Comparison of ENCODE assay signal across 18 cellular contexts in genomic region chr13:67651908-67652307, GRCh38.
"Had no signal": no experiment of that assay in that cellular context is flagged by ENCODE, and none has a peak within 500 bp of the region (broad histone marks: within the 10 kb centered on the region; RNA-seq: fewer than 3 reads in every experiment).

No MANE protein-coding gene starts in this region.

- H3K27me3 ChIP-seq: foreskin keratinocyte, ovary, right atrium auricular region, stomach had no signal

- DNase-seq: effector memory CD8-positive, alpha-beta T cell; erythroblast; foreskin keratinocyte; left colon; mammary epithelial cell; mucosa of descending colon; naive thymus-derived CD8-positive, alpha-beta T cell; nucleus accumbens; ovary; small intestine; stimulated activated CD4-positive, alpha-beta T cell treated with anti-CD3 and anti-CD28 coated beads, Interleukin-12 subunit alpha, Interleukin-12 subunit beta, amount 100 ng/mL, for 4 hours; stimulated activated naive CD4-positive, alpha-beta T cell; stomach; substantia nigra; trophoblast cell had no signal

- H3K36me3 ChIP-seq: ovary, right atrium auricular region, stomach, thoracic aorta had no signal

- H3K9me3 ChIP-seq: mucosa of descending colon, ovary, right atrium auricular region, stomach, thoracic aorta had no signal

- H3K4me3 Mint-ChIP-seq: effector memory CD8-positive, alpha-beta T cell; naive thymus-derived CD8-positive, alpha-beta T cell had no signal

- H3K27me3 Mint-ChIP-seq: effector memory CD8-positive, alpha-beta T cell; naive thymus-derived CD8-positive, alpha-beta T cell had no signal

- H3K27ac Mint-ChIP-seq: effector memory CD8-positive, alpha-beta T cell; naive thymus-derived CD8-positive, alpha-beta T cell had no signal

- H3K4me1 ChIP-seq: foreskin keratinocyte, right atrium auricular region, stomach had no signal

- H3K36me3 Mint-ChIP-seq: naive thymus-derived CD8-positive, alpha-beta T cell had no signal

- FAIRE-seq: endothelial cell of umbilical vein, small intestine had no signal

- ATAC-seq: effector memory CD8-positive, alpha-beta T cell; foreskin keratinocyte; left colon; mucosa of descending colon; naive thymus-derived CD8-positive, alpha-beta T cell had no signal

- H3K27ac ChIP-seq: foreskin keratinocyte, ovary, right atrium auricular region, stomach, thoracic aorta had no signal

- H3K4me3 ChIP-seq: mucosa of descending colon, ovary, right atrium auricular region, stomach, thoracic aorta had no signal

- H3K4me1 Mint-ChIP-seq: naive thymus-derived CD8-positive, alpha-beta T cell had no signal
